Comparison of ENCODE assay signal across 17 cellular contexts in genomic region chr15:80773122-80773551, GRCh38. TPM values are rescaled to one million over a fixed set of nuclear protein-coding genes. Genes with fewer than 3 reads are reported as not detected.
DNase-seq lines count a peak whose midpoint lies in the region; ATAC-seq and TF ChIP-seq lines count a peak whose summit lies in the region.
"Had no signal": no experiment of that assay in that cellular context is flagged by ENCODE, and none has a peak within 500 bp of the region (broad histone marks: within the 10 kb centered on the region; RNA-seq: fewer than 3 reads in every experiment).

No MANE protein-coding gene starts in this region.

- intact Hi-C loops in activated T-helper 1 cell treated with anti-CD3 and anti-CD28 coated beads, Interleukin-12 subunit alpha, Interleukin-12 subunit beta, Interleukin-2, Interleukin-4 antibody, amounts not matched to agents 30 ng/mL and 10 ng/mL and 1 ng/mL, durations not matched to agents 14 hours and 24 hours and 36 hours (cut with micrococcal nuclease) = loop anchor here (10.0 kb wide), 1 partner anchor 82 kb away; no protein-coding TSS in a partner anchor
- intact Hi-C loops in left lung (cut with DNase I) = no loop called here

- no peaks in the 10 kb centered on the region for H3K36me3 Mint-ChIP-seq in activated T-helper 1 cell treated with anti-CD3 and anti-CD28 coated beads, Interleukin-12 subunit alpha, Interleukin-12 subunit beta, Interleukin-2, Interleukin-4 antibody, amounts not matched to agents 30 ng/mL and 10 ng/mL and 1 ng/mL, durations not matched to agents 14 hours and 24 hours and 36 hours (ENCODE audit: low read depth)
- H3K36me3 Mint-ChIP-seq: IgD-negative memory B cell; stimulated activated memory B cell treated with anti-CD40 and anti-IgM and Interleukin-4, amounts not matched to agents 10 μg/mL and 1 μg/mL and 100 μg/mL, for 72 hours had no signal

- H3K9me3 ChIP-seq in WERI-Rb-1 (ENCODE audit: severe bottlenecking) (no peaks in the 10 kb centered on the region), left lung (no peaks in the 10 kb centered on the region)
- H3K9me3 ChIP-seq: spleen, upper lobe of left lung had no signal

- DNase-seq in COLO668 (lab: John Stamatoyannopoulos, UW; ENCODE audit: unreplicated experiment) (peak; percentile 29), NCI-H146 treated with DMSO at 0.1 percent for 48 hours (lab: John Stamatoyannopoulos, UW; ENCODE audit: unreplicated experiment) (peak; percentile 41), WERI-Rb-1 (peak; percentile 11), fibroblast of the conjunctiva (ENCODE audit: low read depth) (peak; percentile 53), GDM1 (lab: John Stamatoyannopoulos, UW) (no peak), DMS 273 (lab: John Stamatoyannopoulos, UW; ENCODE audit: unreplicated experiment) (no peak), left lung (no peak)
- no peak for DNase-seq in activated T-helper 1 cell treated with anti-CD3 and anti-CD28 coated beads, Interleukin-12 subunit alpha, Interleukin-12 subunit beta, Interleukin-2, Interleukin-4 antibody, amounts not matched to agents 30 ng/mL and 10 ng/mL and 1 ng/mL, durations not matched to agents 14 hours and 24 hours and 36 hours (ENCODE audit: low spot score)
- DNase-seq: activated CD8-positive, alpha-beta memory T cell treated with anti-CD3 and anti-CD28 coated beads for 24 hours; activated effector memory CD4-positive, alpha-beta T cell treated with anti-CD3 and anti-CD28 coated beads, Interleukin-2, amount 50 U/mL, for 16 hours; anterior cingulate cortex; Calu3; NCI-H524 treated with DMSO at 0.1 percent for 48 hours; spleen; upper lobe of left lung had no signal

- no peaks in the 10 kb centered on the region for H3K9me3 Mint-ChIP-seq in activated T-helper 1 cell treated with anti-CD3 and anti-CD28 coated beads, Interleukin-12 subunit alpha, Interleukin-12 subunit beta, Interleukin-2, Interleukin-4 antibody, amounts not matched to agents 30 ng/mL and 10 ng/mL and 1 ng/mL, durations not matched to agents 14 hours and 24 hours and 36 hours
- H3K9me3 Mint-ChIP-seq: IgD-negative memory B cell; stimulated activated memory B cell treated with anti-CD40 and anti-IgM and Interleukin-4, amounts not matched to agents 10 μg/mL and 1 μg/mL and 100 μg/mL, for 72 hours had no signal

- H3K4me3 ChIP-seq in WERI-Rb-1 (ENCODE audit: low read depth, low read length) = no peak overlapping the region
- no peak overlapping the region for H3K4me3 ChIP-seq in left lung
- H3K4me3 ChIP-seq: spleen, upper lobe of left lung had no signal

- H3K27ac ChIP-seq in WERI-Rb-1 (no peak overlapping the region), left lung (no peak overlapping the region)
- H3K27ac ChIP-seq: spleen, upper lobe of left lung had no signal

- peaks cover 23% of the 10 kb centered on the region for H3K27me3 Mint-ChIP-seq in activated T-helper 1 cell treated with anti-CD3 and anti-CD28 coated beads, Interleukin-12 subunit alpha, Interleukin-12 subunit beta, Interleukin-2, Interleukin-4 antibody, amounts not matched to agents 30 ng/mL and 10 ng/mL and 1 ng/mL, durations not matched to agents 14 hours and 24 hours and 36 hours (ENCODE audit: insufficient read depth)

- H3K4me1 Mint-ChIP-seq in activated T-helper 1 cell treated with anti-CD3 and anti-CD28 coated beads, Interleukin-12 subunit alpha, Interleukin-12 subunit beta, Interleukin-2, Interleukin-4 antibody, amounts not matched to agents 30 ng/mL and 10 ng/mL and 1 ng/mL, durations not matched to agents 14 hours and 24 hours and 36 hours (ENCODE audit: low read depth) = no peaks in the 10 kb centered on the region
- H3K4me1 Mint-ChIP-seq: IgD-negative memory B cell; stimulated activated memory B cell treated with anti-CD40 and anti-IgM and Interleukin-4, amounts not matched to agents 10 μg/mL and 1 μg/mL and 100 μg/mL, for 72 hours had no signal

- H3K27me3 ChIP-seq in WERI-Rb-1 (ENCODE audit: insufficient read depth, low read depth, severe bottlenecking) (peaks cover 4% of the 10 kb centered on the region), left lung (peaks cover 0 to 11% of the 10 kb centered on the region in 2 donors)
- H3K27me3 ChIP-seq: upper lobe of left lung had no signal

- TF ChIP-seq CTCF in WERI-Rb-1 (IDR thresholded peaks at IDR 0.05; ENCODE audit: low read depth, low read length) (no peak), left lung (IDR thresholded peaks at IDR 0.05) (no peak)

- H3K4me1 ChIP-seq in left lung = peaks cover 0 to 16% of the 10 kb centered on the region in 2 donors

- H3K27ac Mint-ChIP-seq in activated T-helper 1 cell treated with anti-CD3 and anti-CD28 coated beads, Interleukin-12 subunit alpha, Interleukin-12 subunit beta, Interleukin-2, Interleukin-4 antibody, amounts not matched to agents 30 ng/mL and 10 ng/mL and 1 ng/mL, durations not matched to agents 14 hours and 24 hours and 36 hours = no peak overlapping the region
- H3K27ac Mint-ChIP-seq: IgD-negative memory B cell; stimulated activated memory B cell treated with anti-CD40 and anti-IgM and Interleukin-4, amounts not matched to agents 10 μg/mL and 1 μg/mL and 100 μg/mL, for 72 hours had no signal

- ATAC-seq in left lung = no peak
- ATAC-seq: stimulated activated memory B cell treated with anti-CD40 and anti-IgM and Interleukin-4, amounts not matched to agents 10 μg/mL and 1 μg/mL and 100 μg/mL, for 72 hours had no signal

- no peak overlapping the region for H3K4me3 Mint-ChIP-seq in activated T-helper 1 cell treated with anti-CD3 and anti-CD28 coated beads, Interleukin-12 subunit alpha, Interleukin-12 subunit beta, Interleukin-2, Interleukin-4 antibody, amounts not matched to agents 30 ng/mL and 10 ng/mL and 1 ng/mL, durations not matched to agents 14 hours and 24 hours and 36 hours
- H3K4me3 Mint-ChIP-seq: IgD-negative memory B cell; stimulated activated memory B cell treated with anti-CD40 and anti-IgM and Interleukin-4, amounts not matched to agents 10 μg/mL and 1 μg/mL and 100 μg/mL, for 72 hours had no signal

- no peaks in the 10 kb centered on the region for H3K36me3 ChIP-seq in WERI-Rb-1
- no peaks in the 10 kb centered on the region for H3K36me3 ChIP-seq in left lung
- H3K36me3 ChIP-seq: spleen, upper lobe of left lung had no signal

RNA-seq across cellular contexts. Expression of gene CEMIP, which starts 6.0 kb away (rescaled TPM):
- total RNA-seq in activated T-helper 1 cell treated with anti-CD3 and anti-CD28 coated beads, Interleukin-12 subunit alpha, Interleukin-12 subunit beta, Interleukin-2, Interleukin-4 antibody, amounts not matched to agents 30 ng/mL and 10 ng/mL and 1 ng/mL, durations not matched to agents 14 hours and 24 hours and 36 hours = 0.03 and 0.05 TPM in 2 replicates
- 10 to 100 TPM; 12.4 to 31.8 TPM for total RNA-seq in left lung

Comparison
In these comparisons a context has a peak if more than half of its experiments do, and no peak if none do; other contexts are left out.
1. DNase-seq: peak in COLO668 (single experiment), NCI-H146 treated with DMSO at 0.1 percent for 48 hours (single experiment), WERI-Rb-1 (single experiment) and fibroblast of the conjunctiva (single experiment); none in GDM1 (single experiment), DMS 273 (single experiment), activated T-helper 1 cell treated with anti-CD3 and anti-CD28 coated beads, Interleukin-12 subunit alpha, Interleukin-12 subunit beta, Interleukin-2, Interleukin-4 antibody, amounts not matched to agents 30 ng/mL and 10 ng/mL and 1 ng/mL, durations not matched to agents 14 hours and 24 hours and 36 hours (single experiment) and left lung (0 of 2).
2. RNA of gene CEMIP, which starts 6.0 kb away (total RNA-seq): 12.4 to 31.8 TPM in left lung; 0.03 to 0.05 TPM in activated T-helper 1 cell treated with anti-CD3 and anti-CD28 coated beads, Interleukin-12 subunit alpha, Interleukin-12 subunit beta, Interleukin-2, Interleukin-4 antibody, amounts not matched to agents 30 ng/mL and 10 ng/mL and 1 ng/mL, durations not matched to agents 14 hours and 24 hours and 36 hours; every median in the first group is over 10 times any median in the second.